27 cellular contexts compared by ENCODE assay signal in the genomic region with DNA sequence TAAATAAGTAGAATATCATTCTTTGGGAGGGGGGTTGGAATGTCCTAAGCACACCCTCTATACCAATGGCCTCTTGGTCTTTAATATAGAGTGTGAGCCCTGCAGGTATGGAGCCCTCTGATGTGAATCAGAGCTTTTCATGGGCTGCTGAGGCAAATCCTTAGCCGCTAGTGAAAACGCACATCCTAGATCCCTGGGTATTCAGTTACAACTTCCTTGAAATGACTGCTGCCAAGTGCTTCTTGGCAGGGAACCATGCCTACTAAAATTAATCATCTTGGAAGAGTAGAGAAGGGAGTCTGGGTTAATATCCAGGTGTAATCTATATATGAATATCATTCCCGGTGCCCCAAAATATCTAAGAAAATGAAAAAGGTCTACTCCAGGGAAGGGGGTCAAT.
DNase-seq lines count a peak whose midpoint lies in the region; FAIRE-seq and TF ChIP-seq lines count a peak whose summit lies in the region.
"Had no signal": no experiment of that assay in that cellular context is flagged by ENCODE, and none has a peak within 500 bp of the region (broad histone marks: within the 10 kb centered on the region; RNA-seq: fewer than 3 reads in every experiment).

No MANE protein-coding gene starts in this region.

- H3K4me2 ChIP-seq in endothelial cell of umbilical vein (ENCODE audit: insufficient read depth, low read length) = no peak overlapping the region
- H3K4me2 ChIP-seq: neural progenitor cell, smooth muscle cell had no signal

- H4K20me1 ChIP-seq in endothelial cell of umbilical vein (replicated peaks; ENCODE audit: control insufficient read depth, extremely low read depth, insufficient read depth, low read length) = no peaks in the 10 kb centered on the region

- H3K9me1 ChIP-seq in endothelial cell of umbilical vein (replicated peaks; ENCODE audit: control insufficient read depth, extremely low read depth, insufficient read depth, low read length) = no peaks in the 10 kb centered on the region

- peaks cover 2% of the 10 kb centered on the region for H3K4me1 Mint-ChIP-seq in endothelial cell (ENCODE audit: unreplicated experiment)

- FAIRE-seq in endothelial cell of umbilical vein (lab: Jason Lieb, UNC) = no peak
- FAIRE-seq: HTR-8/SVneo had no signal

- no peaks in the 10 kb centered on the region for H3K4me1 ChIP-seq in endothelial cell of umbilical vein (ENCODE audit: control insufficient read depth, extremely low read depth, insufficient read depth, low read length)
- H3K4me1 ChIP-seq in ascending aorta = no peaks in the 10 kb centered on the region
- H3K4me1 ChIP-seq: left ventricle myocardium inferior, psoas muscle had no signal

- dilution Hi-C loops in endothelial cell of umbilical vein (cut with MboI; ENCODE audit: extremely low pct_ligation_motif_present, low sequenced_read_pairs) = no loop called here

- H2AFZ ChIP-seq in endothelial cell of umbilical vein (ENCODE audit: low read depth, low read length) = no peak overlapping the region
- H2AFZ ChIP-seq: neural progenitor cell had no signal

- H3K9me3 ChIP-seq in endothelial cell of umbilical vein (replicated peaks; ENCODE audit: control insufficient read depth, insufficient read depth, low read length) (no peaks in the 10 kb centered on the region), ascending aorta (no peaks in the 10 kb centered on the region)
- H3K9me3 ChIP-seq: left ventricle myocardium inferior, psoas muscle had no signal

- H3K79me2 ChIP-seq in endothelial cell of umbilical vein (ENCODE audit: control insufficient read depth, insufficient read depth, low read length) = no peaks in the 10 kb centered on the region

- TF ChIP-seq POLR2A in endothelial cell of umbilical vein (IDR thresholded peaks at IDR 0.05; ENCODE audit: low read depth, low read length) = no peak

- no peak overlapping the region for H3K9ac ChIP-seq in endothelial cell of umbilical vein (replicated peaks; ENCODE audit: extremely low read depth, insufficient read depth, low read length)
- H3K9ac ChIP-seq: neural progenitor cell had no signal

- H3K36me3 ChIP-seq in endothelial cell of umbilical vein (ENCODE audit: control insufficient read depth in 2 of 2, extremely low read depth in 1 of 2, insufficient read depth in 2 of 2, low read length in 2 of 2) = no peaks in the 10 kb centered on the region
- H3K36me3 ChIP-seq in ascending aorta = no peaks in the 10 kb centered on the region
- H3K36me3 ChIP-seq: left ventricle myocardium inferior, neural progenitor cell had no signal

- DNase-seq in DMS 273 (lab: John Stamatoyannopoulos, UW; ENCODE audit: unreplicated experiment) (peak; percentile 20), DMS 273 treated with DMSO at 0.1 percent for 48 hours (lab: John Stamatoyannopoulos, UW) (no peak), NCI-H2196 treated with DMSO at 0.1 percent for 48 hours (lab: John Stamatoyannopoulos, UW; ENCODE audit: unreplicated experiment) (peak; percentile 60), endothelial cell of umbilical vein (ENCODE audit: low read depth, low spot score) (peak; percentile 18), renal cortical epithelial cell (ENCODE audit: low read depth) (peak; percentile 14), endothelial cell (ENCODE audit: low spot score) (no peak), ascending aorta (ENCODE audit: low spot score in 2 of 2) (no peak)
- DNase-seq in stimulated activated naive CD4-positive, alpha-beta T cell (lab: John Stamatoyannopoulos, UW) = no peak
- DNase-seq: 8988T; activated CD4-positive, CD25-positive, alpha-beta regulatory T cell treated with anti-CD3 and anti-CD28 coated beads, Interleukin-2, amount 50 U/mL, for 72 hours; activated CD8-positive, alpha-beta memory T cell treated with anti-CD3 and anti-CD28 coated beads for 24 hours; activated naive CD4-positive, alpha-beta T cell treated with anti-CD3 and anti-CD28 coated beads, Interleukin-2, amount 50 U/mL, for 16 hours; activated T-cell treated with anti-CD3 and anti-CD28 coated beads, Interleukin-2, amount 50 U/mL, for 72 hours; AML-193; aorta; effector memory CD8-positive, alpha-beta T cell; glutamatergic neuron; HCEC 1CT; left ventricle myocardium inferior; NCI-H2227 treated with DMSO at 0.1 percent for 48 hours; psoas muscle; stimulated activated CD4-positive, alpha-beta T cell treated with anti-CD3 and anti-CD28 coated beads, Interleukin-2, amount 100 ng/mL, for 48 hours; stimulated activated naive CD8-positive, alpha-beta T cell treated with anti-CD3 and anti-CD28 coated beads, Interleukin-15, Interleukin-2, amounts not matched to agents 100 U/mL and 50 U/mL, for 24 hours had no signal

- no peaks in the 10 kb centered on the region for H3K36me3 Mint-ChIP-seq in endothelial cell (ENCODE audit: low read depth, unreplicated experiment)

- H3K4me3 Mint-ChIP-seq in endothelial cell (ENCODE audit: unreplicated experiment) = no peak overlapping the region
- H3K4me3 Mint-ChIP-seq: activated T-cell treated with anti-CD3 and anti-CD28 coated beads, Interleukin-2, amount 50 U/mL, for 72 hours; effector memory CD8-positive, alpha-beta T cell; neural progenitor cell had no signal

- no peak overlapping the region for H3K27ac Mint-ChIP-seq in endothelial cell (ENCODE audit: unreplicated experiment)
- H3K27ac Mint-ChIP-seq: activated T-cell treated with anti-CD3 and anti-CD28 coated beads, Interleukin-2, amount 50 U/mL, for 72 hours; effector memory CD8-positive, alpha-beta T cell; neural progenitor cell had no signal

- no peaks in the 10 kb centered on the region for H3K27me3 Mint-ChIP-seq in endothelial cell (ENCODE audit: unreplicated experiment)
- H3K27me3 Mint-ChIP-seq: effector memory CD8-positive, alpha-beta T cell had no signal

- no TSS peak for BruUV-seq in endothelial cell of umbilical vein (replicated peaks; lab: Mats Ljungman, UMichigan)

- intact Hi-C loops in endothelial cell of umbilical vein (cut with micrococcal nuclease) = no loop called here
- intact Hi-C loops in ascending aorta (cut with DNase I) = no loop called here

- no peak overlapping the region for H3K27ac ChIP-seq in endothelial cell of umbilical vein (ENCODE audit: insufficient read depth, low read depth, low read length)
- H3K27ac ChIP-seq in ascending aorta = no peak overlapping the region
- H3K27ac ChIP-seq: left ventricle myocardium inferior, neural progenitor cell, psoas muscle, RWPE1 had no signal

- POLR2A ChIA-PET in endothelial cell of umbilical vein (lab: Charles Lee) = no interaction called here

- H3K9me3 Mint-ChIP-seq in endothelial cell (ENCODE audit: unreplicated experiment) = no peaks in the 10 kb centered on the region
- H3K9me3 Mint-ChIP-seq: activated T-cell treated with anti-CD3 and anti-CD28 coated beads, Interleukin-2, amount 50 U/mL, for 72 hours; effector memory CD8-positive, alpha-beta T cell; neural progenitor cell had no signal

- H3K27me3 ChIP-seq in endothelial cell of umbilical vein (ENCODE audit: control insufficient read depth in 2 of 2, insufficient read depth in 2 of 2, low read length in 2 of 2) = no peaks in the 10 kb centered on the region
- no peaks in the 10 kb centered on the region for H3K27me3 ChIP-seq in ascending aorta
- H3K27me3 ChIP-seq: neural progenitor cell had no signal

- H3K4me3 ChIP-seq in endothelial cell of umbilical vein (replicated peaks in 1 of 3; ENCODE audit: insufficient read depth in 1 of 3, low read depth in 1 of 3, low read length in 3 of 3) (no peak overlapping the region), ascending aorta (no peak overlapping the region)
- H3K4me3 ChIP-seq: left ventricle myocardium inferior, neural progenitor cell, psoas muscle, smooth muscle cell had no signal

- TF ChIP-seq CTCF in endothelial cell of umbilical vein (IDR thresholded peaks at IDR 0.05; ENCODE audit: extremely low read depth in 1 of 2, insufficient read depth in 1 of 2, low read depth in 1 of 2, low read length in 2 of 2) (no peak), endothelial cell (IDR thresholded peaks at IDR 0.05; ENCODE audit: unreplicated experiment) (no peak), ascending aorta (IDR thresholded peaks at IDR 0.05) (no peak)

- CTCF ChIA-PET in endothelial cell of umbilical vein (lab: Charles Lee) = no interaction called here

TF ChIP-seq in endothelial cell of umbilical vein, 7 proteins besides CTCF, POLR2A, EP300 and RAD21:
- TF ChIP-seq JUN (IDR thresholded peaks at IDR 0.05; ENCODE audit: borderline replicate concordance, insufficient read depth, insufficient read length, low read depth) (no peak), POLR2AphosphoS5 (IDR thresholded peaks at IDR 0.05; ENCODE audit: insufficient read depth, low read depth, low read length) (no peak), MYC (IDR thresholded peaks at IDR 0.05; ENCODE audit: low read depth, low read length) (no peak), EZH2 (IDR thresholded peaks at IDR 0.05; ENCODE audit: borderline replicate concordance, low read depth, low read length, severe bottlenecking) (no peak), GATA2 (IDR thresholded peaks at IDR 0.05; ENCODE audit: insufficient read depth, insufficient read length, low read depth, low read length) (no peak), FOS (IDR thresholded peaks at IDR 0.05; ENCODE audit: borderline replicate concordance, insufficient read depth, low read length) (no peak)
- TF ChIP-seq, protein P1, sequence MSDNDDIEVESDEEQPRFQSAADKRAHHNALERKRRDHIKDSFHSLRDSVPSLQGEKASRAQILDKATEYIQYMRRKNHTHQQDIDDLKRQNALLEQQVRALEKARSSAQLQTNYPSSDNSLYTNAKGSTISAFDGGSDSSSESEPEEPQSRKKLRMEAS (IDR thresholded peaks at IDR 0.05; ENCODE audit: insufficient read depth, insufficient read length) = no peak
TF ChIP-seq in endothelial cell of umbilical vein: peak in this region for 0.

Comparison
In these comparisons a context has a peak if more than half of its experiments do, and no peak if none do; other contexts are left out.
1. DNase-seq: peak in DMS 273 (single experiment), NCI-H2196 treated with DMSO at 0.1 percent for 48 hours (single experiment), endothelial cell of umbilical vein (single experiment) and renal cortical epithelial cell (single experiment); none in DMS 273 treated with DMSO at 0.1 percent for 48 hours (single experiment), endothelial cell (single experiment), ascending aorta (0 of 2) and stimulated activated naive CD4-positive, alpha-beta T cell (0 of 6).